Comparison of ENCODE assay signal across 28 cellular contexts in genomic region chr18:22110482-22110924, GRCh38. TPM values are rescaled to one million over a fixed set of nuclear protein-coding genes. Genes with fewer than 3 reads are reported as not detected.
DNase-seq lines count a peak whose midpoint lies in the region; ATAC-seq and TF ChIP-seq lines count a peak whose summit lies in the region.
"Had no signal": no experiment of that assay in that cellular context is flagged by ENCODE, and none has a peak within 500 bp of the region (broad histone marks: within the 10 kb centered on the region; RNA-seq: fewer than 3 reads in every experiment).

No MANE protein-coding gene starts in this region.

- POLR2A ChIA-PET in HEK293 (lab: Yijun Ruan, JAX) = no interaction called here

- H3K36me3 ChIP-seq in HEK293 (ENCODE audit: control insufficient read depth in 2 of 2, insufficient read depth in 1 of 2, low read length in 2 of 2) = no peaks in the 10 kb centered on the region
- H3K36me3 ChIP-seq in stomach = no peaks in the 10 kb centered on the region
- H3K36me3 ChIP-seq: esophagus squamous epithelium, gastrocnemius medialis, prostate gland, vagina had no signal

- H3K27me3 ChIP-seq in stomach = no peaks in the 10 kb centered on the region
- H3K27me3 ChIP-seq: gastrocnemius medialis, vagina had no signal

- no peaks in the 10 kb centered on the region for H3K36me3 Mint-ChIP-seq in glutamatergic neuron (ENCODE audit: unreplicated experiment)
- H3K36me3 Mint-ChIP-seq: brain had no signal

- TF ChIP-seq EP300 in stomach (IDR thresholded peaks at IDR 0.05) = no peak

- DNase-seq in NCI-H82 (lab: John Stamatoyannopoulos, UW) (peak; percentile 91), glutamatergic neuron (peak; percentile 36), stomach (peak; percentile 52), NCI-H1930 (lab: John Stamatoyannopoulos, UW) (no peak), NCI-H187 treated with DMSO at 0.1 percent for 48 hours (lab: John Stamatoyannopoulos, UW) (no peak)
- DNase-seq: activated CD4-positive, CD25-positive, alpha-beta regulatory T cell; activated CD8-positive, alpha-beta T cell treated with anti-CD3 and anti-CD28 coated beads for 36 hours; activated gamma-delta T cell; activated T-cell treated with anti-CD3 and anti-CD28 coated beads for 4 hours; CD4-positive, alpha-beta T cell; DMS79; effector memory CD8-positive, alpha-beta T cell; esophagus squamous epithelium; gastrocnemius medialis; KBM-7; kidney; NCI-H2081; NCI-H446; NK-92 treated with Interleukin-12 subunit alpha and Interleukin-12 subunit beta, amount 100 ng/mL, for 24 hours had no signal

- TF ChIP-seq POLR2A in stomach (IDR thresholded peaks at IDR 0.05) = no peak

- no peak for ATAC-seq in HG03457 (IDR thresholded peaks at IDR 0.05; ENCODE audit: unreplicated experiment)
- ATAC-seq: activated CD8-positive, alpha-beta T cell treated with anti-CD3 and anti-CD28 coated beads for 36 hours; effector memory CD8-positive, alpha-beta T cell; gastrocnemius medialis; GM12878 had no signal

- CTCF ChIA-PET in HEK293 (lab: Yijun Ruan, JAX) = no interaction called here

- intact Hi-C loops in stomach (cut with DNase I; ENCODE audit: low total_unique reads) = no loop called here

- no peaks in the 10 kb centered on the region for H3K27me3 Mint-ChIP-seq in glutamatergic neuron (ENCODE audit: unreplicated experiment)
- H3K27me3 Mint-ChIP-seq: activated CD8-positive, alpha-beta T cell treated with anti-CD3 and anti-CD28 coated beads for 36 hours; effector memory CD8-positive, alpha-beta T cell had no signal

- H3K4me3 Mint-ChIP-seq in glutamatergic neuron (ENCODE audit: unreplicated experiment) = no peak overlapping the region
- H3K4me3 Mint-ChIP-seq: activated CD8-positive, alpha-beta T cell treated with anti-CD3 and anti-CD28 coated beads for 36 hours; brain; CD4-positive, alpha-beta T cell; effector memory CD8-positive, alpha-beta T cell; T-helper 2 cell treated with Interferon-gamma antibody and Interleukin-4, amounts not matched to agents 5 μg/mL and 100 μg/mL, for 36 hours had no signal

- peaks cover 9% of the 10 kb centered on the region for H3K4me1 Mint-ChIP-seq in glutamatergic neuron (ENCODE audit: low read depth, unreplicated experiment)

- H3K4me3 ChIP-seq in HEK293 (ENCODE audit: low read depth, low read length) (no peak overlapping the region), stomach (no peak overlapping the region)
- H3K4me3 ChIP-seq: esophagus squamous epithelium, gastrocnemius medialis, GM12878, lung, prostate gland, SK-N-MC, vagina had no signal

- H3K9me3 Mint-ChIP-seq in glutamatergic neuron (ENCODE audit: unreplicated experiment) = no peaks in the 10 kb centered on the region
- H3K9me3 Mint-ChIP-seq: activated CD8-positive, alpha-beta T cell treated with anti-CD3 and anti-CD28 coated beads for 36 hours; CD4-positive, alpha-beta T cell; T-helper 2 cell treated with Interferon-gamma antibody and Interleukin-4, amounts not matched to agents 5 μg/mL and 100 μg/mL, for 36 hours had no signal

- H3K4me1 ChIP-seq in HEK293 (ENCODE audit: control insufficient read depth, insufficient read depth, low read length) (peaks cover 10% of the 10 kb centered on the region), stomach (peaks cover 14 to 48% (median 19%) of the 10 kb centered on the region in 4 donors)
- H3K4me1 ChIP-seq: esophagus squamous epithelium, gastrocnemius medialis, prostate gland, vagina had no signal

- WGBS in stomach, 5 donors = 3 to 30% (median 26%) methylated on average over 9 of the region's 9 CpGs

- no peak for TF ChIP-seq CTCF in HEK293 (tag by site-specific recombination; IDR thresholded peaks at IDR 0.05)
- TF ChIP-seq CTCF in glutamatergic neuron (IDR thresholded peaks at IDR 0.05; ENCODE audit: partially characterized antibody, unreplicated experiment) = no peak
- no peak for TF ChIP-seq CTCF in stomach (IDR thresholded peaks at IDR 0.05)

- H3K9me3 ChIP-seq in HEK293 (ENCODE audit: control insufficient read depth, insufficient read depth, low read depth, low read length) = no peaks in the 10 kb centered on the region
- H3K9me3 ChIP-seq in stomach = no peaks in the 10 kb centered on the region
- H3K9me3 ChIP-seq: esophagus squamous epithelium, gastrocnemius medialis, prostate gland, vagina had no signal

- peak overlapping the region; percentile 13 for H3K27ac Mint-ChIP-seq in glutamatergic neuron (ENCODE audit: unreplicated experiment)
- H3K27ac Mint-ChIP-seq: activated CD8-positive, alpha-beta T cell treated with anti-CD3 and anti-CD28 coated beads for 36 hours; brain; CD4-positive, alpha-beta T cell; effector memory CD8-positive, alpha-beta T cell; T-helper 2 cell treated with Interferon-gamma antibody and Interleukin-4, amounts not matched to agents 5 μg/mL and 100 μg/mL, for 36 hours had no signal

- no peak overlapping the region for H3K27ac ChIP-seq in HEK293 (ENCODE audit: extremely low read depth, low read depth, low read length)
- H3K27ac ChIP-seq in stomach = peak overlapping the region; percentile 14 to 61 (median 47)
- H3K27ac ChIP-seq: esophagus squamous epithelium, gastrocnemius medialis, prostate gland, SK-N-MC, vagina had no signal

TF ChIP-seq in HEK293, 187 proteins besides CTCF, POLR2A, EP300 and RAD21 (continues in another document):
- TF ChIP-seq ZNF704 (tag by site-specific recombination; IDR thresholded peaks at IDR 0.05) (no peak), ZNF529 (tag by site-specific recombination; IDR thresholded peaks at IDR 0.05; ENCODE audit: insufficient replicate concordance) (no peak), SCRT2 (tag by site-specific recombination; IDR thresholded peaks at IDR 0.05) (no peak), ZNF560 (tag by site-specific recombination; IDR thresholded peaks at IDR 0.05; ENCODE audit: borderline replicate concordance) (no peak), KLF1 (tag by site-specific recombination; IDR thresholded peaks at IDR 0.05) (peak; percentile 55; the same call in 1 of the 2 replicates), ZBTB8A (tag by site-specific recombination; IDR thresholded peaks at IDR 0.05) (no peak), GLIS1 (tag by site-specific recombination; IDR thresholded peaks at IDR 0.05) (peak; percentile 28; the same call in 1 of the 2 replicates), ZNF473 (tag by site-specific recombination; IDR thresholded peaks at IDR 0.05) (no peak), ZNF558 (tag by site-specific recombination; IDR thresholded peaks at IDR 0.05) (no peak), ZNF416 (tag by site-specific recombination; IDR thresholded peaks at IDR 0.05) (no peak), ZNF223 (tag by site-specific recombination; IDR thresholded peaks at IDR 0.05) (no peak)
- TF ChIP-seq, protein P1, sequence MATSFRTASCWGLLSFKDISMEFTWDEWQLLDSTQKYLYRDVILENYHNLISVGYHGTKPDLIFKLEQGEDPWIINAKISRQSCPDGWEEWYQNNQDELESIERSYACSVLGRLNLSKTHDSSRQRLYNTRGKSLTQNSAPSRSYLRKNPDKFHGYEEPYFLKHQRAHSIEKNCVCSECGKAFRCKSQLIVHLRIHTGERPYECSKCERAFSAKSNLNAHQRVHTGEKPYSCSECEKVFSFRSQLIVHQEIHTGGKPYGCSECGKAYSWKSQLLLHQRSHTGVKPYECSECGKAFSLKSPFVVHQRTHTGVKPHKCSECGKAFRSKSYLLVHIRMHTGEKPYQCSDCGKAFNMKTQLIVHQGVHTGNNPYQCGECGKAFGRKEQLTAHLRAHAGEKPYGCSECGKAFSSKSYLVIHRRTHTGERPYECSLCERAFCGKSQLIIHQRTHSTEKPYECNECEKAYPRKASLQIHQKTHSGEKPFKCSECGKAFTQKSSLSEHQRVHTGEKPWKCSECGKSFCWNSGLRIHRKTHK (tag by site-specific recombination; IDR thresholded peaks at IDR 0.05) = no peak
- TF ChIP-seq, protein P2, sequence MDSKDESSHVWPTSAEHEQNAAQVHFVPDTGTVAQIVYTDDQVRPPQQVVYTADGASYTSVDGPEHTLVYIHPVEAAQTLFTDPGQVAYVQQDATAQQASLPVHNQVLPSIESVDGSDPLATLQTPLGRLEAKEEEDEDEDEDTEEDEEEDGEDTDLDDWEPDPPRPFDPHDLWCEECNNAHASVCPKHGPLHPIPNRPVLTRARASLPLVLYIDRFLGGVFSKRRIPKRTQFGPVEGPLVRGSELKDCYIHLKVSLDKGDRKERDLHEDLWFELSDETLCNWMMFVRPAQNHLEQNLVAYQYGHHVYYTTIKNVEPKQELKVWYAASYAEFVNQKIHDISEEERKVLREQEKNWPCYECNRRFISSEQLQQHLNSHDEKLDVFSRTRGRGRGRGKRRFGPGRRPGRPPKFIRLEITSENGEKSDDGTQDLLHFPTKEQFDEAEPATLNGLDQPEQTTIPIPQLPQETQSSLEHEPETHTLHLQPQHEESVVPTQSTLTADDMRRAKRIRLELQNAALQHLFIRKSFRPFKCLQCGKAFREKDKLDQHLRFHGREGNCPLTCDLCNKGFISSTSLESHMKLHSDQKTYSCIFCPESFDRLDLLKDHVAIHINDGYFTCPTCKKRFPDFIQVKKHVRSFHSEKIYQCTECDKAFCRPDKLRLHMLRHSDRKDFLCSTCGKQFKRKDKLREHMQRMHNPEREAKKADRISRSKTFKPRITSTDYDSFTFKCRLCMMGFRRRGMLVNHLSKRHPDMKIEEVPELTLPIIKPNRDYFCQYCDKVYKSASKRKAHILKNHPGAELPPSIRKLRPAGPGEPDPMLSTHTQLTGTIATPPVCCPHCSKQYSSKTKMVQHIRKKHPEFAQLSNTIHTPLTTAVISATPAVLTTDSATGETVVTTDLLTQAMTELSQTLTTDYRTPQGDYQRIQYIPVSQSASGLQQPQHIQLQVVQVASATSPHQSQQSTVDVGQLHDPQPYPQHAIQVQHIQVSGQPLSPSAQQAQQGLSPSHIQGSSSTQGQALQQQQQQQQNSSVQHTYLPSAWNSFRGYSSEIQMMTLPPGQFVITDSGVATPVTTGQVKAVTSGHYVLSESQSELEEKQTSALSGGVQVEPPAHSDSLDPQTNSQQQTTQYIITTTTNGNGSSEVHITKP (tag by site-specific recombination; IDR thresholded peaks at IDR 0.05) = peak; percentile 91

RNA-seq across cellular contexts. Expression of gene GATA6, which starts 58.9 kb away (rescaled TPM):
- total RNA-seq in glutamatergic neuron (ENCODE audit: unreplicated experiment) (0.42 TPM), stomach (100 to 1,000 TPM in 3 of 5 donors, 10 to 100 TPM in 2; 71.5 to 194 (median 180) TPM)
- 10 to 100 TPM; 11.9 to 37.9 (median 31.1) TPM for polyA plus RNA-seq in stomach
- total RNA-seq: activated CD8-positive, alpha-beta T cell treated with anti-CD3 and anti-CD28 coated beads for 36 hours had no signal

Comparison
In these comparisons a context has a peak if more than half of its experiments do, and no peak if none do; other contexts are left out.
1. DNase-seq: peak in NCI-H82 (single experiment), glutamatergic neuron (single experiment) and stomach (single experiment); none in NCI-H1930 (0 of 2) and NCI-H187 treated with DMSO at 0.1 percent for 48 hours (single experiment).
2. RNA of gene GATA6, which starts 58.9 kb away (total RNA-seq): 71.5 to 194 TPM in stomach; 0.42 TPM in glutamatergic neuron (single experiment); every median in the first group is over 10 times any median in the second.